Comparison of ENCODE assay signal across 25 cellular contexts in the genomic region with DNA sequence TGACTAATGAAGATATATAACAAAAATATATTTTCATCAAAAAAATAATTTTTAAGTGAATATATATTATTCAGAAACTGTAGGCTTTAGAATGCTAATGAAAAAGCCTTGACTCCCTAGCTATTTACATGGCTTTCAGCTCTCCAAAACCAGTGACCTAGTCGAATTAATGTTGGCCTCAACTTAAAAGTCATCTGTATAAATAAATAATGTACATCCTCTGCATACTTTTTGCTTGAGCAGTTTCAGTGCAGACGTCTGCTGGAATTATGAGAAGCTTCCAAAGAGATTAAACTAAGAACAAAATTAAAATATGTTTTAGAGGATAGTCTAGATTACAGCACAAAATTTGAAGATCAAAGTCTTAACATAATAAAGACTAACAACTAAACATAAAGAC.
DNase-seq lines count a peak whose midpoint lies in the region; ATAC-seq, FAIRE-seq and TF ChIP-seq lines count a peak whose summit lies in the region.
"Had no signal": no experiment of that assay in that cellular context is flagged by ENCODE, and none has a peak within 500 bp of the region (broad histone marks: within the 10 kb centered on the region; RNA-seq: fewer than 3 reads in every experiment).

No MANE protein-coding gene starts in this region.

- no peak for ATAC-seq in HG02678 (IDR thresholded peaks at IDR 0.05; ENCODE audit: unreplicated experiment)
- ATAC-seq: stimulated activated naive CD8-positive, alpha-beta T cell treated with anti-CD3 and anti-CD28 coated beads, Interleukin-15, amount 100 ng/mL, for 72 hours had no signal

- no peaks in the 10 kb centered on the region for H3K27me3 ChIP-seq in astrocyte (ENCODE audit: insufficient read depth, low read length)
- H3K27me3 ChIP-seq: adrenal gland; BLaER1 treated with 17β-estradiol and CSF1 and Interleukin-3, amounts not matched to agents 10 nM and 100 nM; neutrophil had no signal

- H3K4me2 ChIP-seq in astrocyte (ENCODE audit: low read length): no peak overlapping the region
- H3K4me2 ChIP-seq: BLaER1 treated with 17β-estradiol and CSF1 and Interleukin-3, amounts not matched to agents 10 nM and 100 nM had no signal

- no peaks in the 10 kb centered on the region for H3K27me3 Mint-ChIP-seq in astrocyte (ENCODE audit: low read depth, unreplicated experiment)
- H3K27me3 Mint-ChIP-seq: stimulated activated naive CD8-positive, alpha-beta T cell treated with anti-CD3 and anti-CD28 coated beads, Interleukin-15, amount 100 ng/mL, for 72 hours had no signal

- POLR2A ChIA-PET in AG04449 (lab: Yijun Ruan, JAX): no interaction called here

- H4K20me1 ChIP-seq in astrocyte (ENCODE audit: insufficient read depth, low read length): no peaks in the 10 kb centered on the region
- H4K20me1 ChIP-seq: BLaER1 treated with 17β-estradiol and CSF1 and Interleukin-3, amounts not matched to agents 10 nM and 100 nM had no signal

- no peak overlapping the region for H3K27ac ChIP-seq in astrocyte (ENCODE audit: low read depth, low read length)
- H3K27ac ChIP-seq: adrenal gland; BLaER1 treated with 17β-estradiol and CSF1 and Interleukin-3, amounts not matched to agents 10 nM and 100 nM; neutrophil; WERI-Rb-1 had no signal

- H3K4me3 ChIP-seq in AG04449 (ENCODE audit: low read depth, low read length) (no peak overlapping the region), astrocyte (ENCODE audit: insufficient read depth, low read depth, low read length) (no peak overlapping the region)
- H3K4me3 ChIP-seq: adrenal gland; BLaER1 treated with 17β-estradiol and CSF1 and Interleukin-3, amounts not matched to agents 10 nM and 100 nM; lung had no signal

- no peak overlapping the region for H3K27ac Mint-ChIP-seq in astrocyte (ENCODE audit: unreplicated experiment)
- H3K27ac Mint-ChIP-seq: stimulated activated naive CD8-positive, alpha-beta T cell treated with anti-CD3 and anti-CD28 coated beads, Interleukin-15, amount 100 ng/mL, for 72 hours; T-helper 2 cell treated with Interferon-gamma antibody and Interleukin-4, amounts not matched to agents 5 μg/mL and 100 μg/mL, for 36 hours had no signal

- H2AFZ ChIP-seq in astrocyte (ENCODE audit: low read depth, low read length): no peak overlapping the region

- no peak for TF ChIP-seq CTCF in AG04449 (IDR thresholded peaks at IDR 0.05; ENCODE audit: insufficient read depth, low read length, missing control alignments)
- no peak for TF ChIP-seq CTCF in astrocyte (IDR thresholded peaks at IDR 0.05; ENCODE audit: insufficient read depth, low read depth, low read length)

- H3K9me3 Mint-ChIP-seq in astrocyte (ENCODE audit: unreplicated experiment): peaks cover 7% of the 10 kb centered on the region
- H3K9me3 Mint-ChIP-seq: T-helper 2 cell treated with Interferon-gamma antibody and Interleukin-4, amounts not matched to agents 5 μg/mL and 100 μg/mL, for 36 hours had no signal

- H3K36me3 Mint-ChIP-seq in astrocyte (ENCODE audit: low read depth, unreplicated experiment): no peaks in the 10 kb centered on the region

- CTCF ChIA-PET in AG04449 (lab: Yijun Ruan, JAX): interaction anchor here (0.8 to 0.9 kb wide), 2 partner anchors 10 to 94 kb away, joined by 3 read pairs; no protein-coding TSS in a partner anchor

- DNase-seq in AG04449 (ENCODE audit: low read depth, low spot score): peak; percentile 78
- DNase-seq in HS-27A (ENCODE audit: low read depth): peak; percentile 7
- peak; percentile 54 for DNase-seq in astrocyte (ENCODE audit: low read depth)
- DNase-seq in hepatic stellate cell (ENCODE audit: low spot score): peak; percentile 16
- no peak for DNase-seq in activated effector memory CD4-positive, alpha-beta T cell treated with Interleukin-2 at 50 U/mL for 16 hours
- no peak for DNase-seq in UCSD-AML1 (lab: John Stamatoyannopoulos, UW; ENCODE audit: unreplicated experiment)
- DNase-seq in NCI-H1417 treated with DMSO at 0.1 percent for 48 hours (lab: John Stamatoyannopoulos, UW): no peak
- DNase-seq: 8988T; activated CD4-positive, alpha-beta T cell treated with anti-CD3 and anti-CD28 coated beads, Interleukin-2, amount 50 U/mL, for 4 hours; activated gamma-delta T cell treated with Interleukin-2 at 50 U/mL for 16 hours; adrenal gland; DND-41; KBM-7; NCI-H2171; RPMI8226; stimulated activated CD4-positive, alpha-beta T cell treated with anti-CD3 and anti-CD28 coated beads, Interleukin-12 subunit alpha, Interleukin-12 subunit beta, amount 100 ng/mL, for 4 hours; stimulated activated naive CD8-positive, alpha-beta T cell treated with anti-CD3 and anti-CD28 coated beads, Interleukin-15, amount 100 ng/mL, for 72 hours; trophoblast cell; WERI-Rb-1 had no signal

- peaks cover 3% of the 10 kb centered on the region for H3K4me1 ChIP-seq in astrocyte (ENCODE audit: insufficient read depth, low read length)
- H3K4me1 ChIP-seq: adrenal gland; BLaER1 treated with 17β-estradiol and CSF1 and Interleukin-3, amounts not matched to agents 10 nM and 100 nM had no signal

- H3K9ac ChIP-seq in astrocyte (ENCODE audit: low read length): no peak overlapping the region
- H3K9ac ChIP-seq: BLaER1 treated with 17β-estradiol and CSF1 and Interleukin-3, amounts not matched to agents 10 nM and 100 nM had no signal

- no peak overlapping the region for H3K4me3 Mint-ChIP-seq in astrocyte (ENCODE audit: unreplicated experiment)
- H3K4me3 Mint-ChIP-seq: stimulated activated naive CD8-positive, alpha-beta T cell treated with anti-CD3 and anti-CD28 coated beads, Interleukin-15, amount 100 ng/mL, for 72 hours; T-helper 2 cell treated with Interferon-gamma antibody and Interleukin-4, amounts not matched to agents 5 μg/mL and 100 μg/mL, for 36 hours had no signal

- no peaks in the 10 kb centered on the region for H3K9me3 ChIP-seq in astrocyte (ENCODE audit: insufficient read depth, low read depth, low read length)
- H3K9me3 ChIP-seq: adrenal gland, neutrophil had no signal

- no peak for FAIRE-seq in astrocyte (lab: Jason Lieb, UNC)
- FAIRE-seq: GM19239 had no signal

- H3K79me2 ChIP-seq in astrocyte (ENCODE audit: insufficient read depth, low read length): no peaks in the 10 kb centered on the region

- no peaks in the 10 kb centered on the region for H3K36me3 ChIP-seq in astrocyte (ENCODE audit: insufficient read depth, low read length)
- H3K36me3 ChIP-seq: adrenal gland; BLaER1 treated with 17β-estradiol and CSF1 and Interleukin-3, amounts not matched to agents 10 nM and 100 nM; neutrophil; WERI-Rb-1 had no signal

- no peaks in the 10 kb centered on the region for H3K4me1 Mint-ChIP-seq in astrocyte (ENCODE audit: low read depth, unreplicated experiment)
- H3K4me1 Mint-ChIP-seq: stimulated activated naive CD8-positive, alpha-beta T cell treated with anti-CD3 and anti-CD28 coated beads, Interleukin-15, amount 100 ng/mL, for 72 hours had no signal

Comparison
In these comparisons a context has a peak if more than half of its experiments do, and no peak if none do; other contexts are left out.
1. DNase-seq: peak in AG04449 (single experiment), HS-27A (single experiment), astrocyte (single experiment) and hepatic stellate cell (single experiment); none in activated effector memory CD4-positive, alpha-beta T cell treated with Interleukin-2 at 50 U/mL for 16 hours (single experiment), UCSD-AML1 (single experiment) and NCI-H1417 treated with DMSO at 0.1 percent for 48 hours (single experiment).